Comparison of ENCODE assay signal across 9 cellular contexts in the genomic region with DNA sequence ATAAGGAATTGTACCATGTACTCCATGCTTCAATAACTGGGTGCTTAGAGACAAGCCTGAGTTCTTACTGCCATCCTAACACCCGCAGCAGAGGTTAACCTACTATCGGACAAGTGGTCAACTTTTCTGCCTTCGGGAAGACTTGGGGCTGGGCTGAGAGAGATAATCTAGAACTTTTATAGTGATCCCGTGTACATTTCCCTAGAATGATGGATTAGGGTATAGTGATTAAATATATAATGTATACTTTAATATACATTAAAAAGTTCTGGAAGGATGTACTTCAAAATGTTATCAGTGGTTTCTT. TPM values are rescaled to one million over a fixed set of nuclear protein-coding genes. Genes with fewer than 3 reads are reported as not detected.
DNase-seq lines count a peak whose midpoint lies in the region; ATAC-seq, FAIRE-seq and TF ChIP-seq lines count a peak whose summit lies in the region.
"Had no signal": no experiment of that assay in that cellular context is flagged by ENCODE, and none has a peak within 500 bp of the region (broad histone marks: within the 10 kb centered on the region; RNA-seq: fewer than 3 reads in every experiment).

No MANE protein-coding gene starts in this region.

- TF ChIP-seq CTCF in AG04450 (IDR thresholded peaks at IDR 0.05; ENCODE audit: low read depth, low read length) (no peak), bronchial epithelial cell (IDR thresholded peaks at IDR 0.05; ENCODE audit: insufficient read depth, low read length, severe bottlenecking) (no peak)

- DNase-seq in AG04450 (ENCODE audit: low read depth, low spot score) (no peak), bronchial epithelial cell (ENCODE audit: low read depth) (no peak), erythroblast (lab: John Stamatoyannopoulos, UW) (no peak)

- H3K9me3 ChIP-seq in AG04450 (ENCODE audit: control insufficient read depth, insufficient read depth, low read length) (peaks cover 4% of the 10 kb centered on the region; the same call in 1 of the 2 replicates), muscle layer of colon (ENCODE audit: low read length) (no peaks in the 10 kb centered on the region)

- peak overlapping the region; percentile 63 for H3K4me3 ChIP-seq in AG04450 (ENCODE audit: low read depth, low read length)
- H3K4me3 ChIP-seq in bronchial epithelial cell (ENCODE audit: low read depth, low read length): peak overlapping the region; percentile 44
- H3K4me3 ChIP-seq in muscle layer of colon (ENCODE audit: low read depth in 1 of 2, low read length in 2 of 2): peak overlapping the region; percentile 38 to 68

- ATAC-seq in HG03159 (IDR thresholded peaks at IDR 0.05; ENCODE audit: unreplicated experiment): peak; percentile 8
- no peak for ATAC-seq in HG02970 (IDR thresholded peaks at IDR 0.05; ENCODE audit: low FRiP score, unreplicated experiment)
- no peak for ATAC-seq in GM21786 (IDR thresholded peaks at IDR 0.05; ENCODE audit: unreplicated experiment)
- no peak for ATAC-seq in GM18861 (IDR thresholded peaks at IDR 0.05; ENCODE audit: unreplicated experiment)

- no peaks in the 10 kb centered on the region for H3K27me3 ChIP-seq in AG04450 (ENCODE audit: control insufficient read depth, insufficient read depth, low read length)
- H3K27me3 ChIP-seq in bronchial epithelial cell (ENCODE audit: control insufficient read depth, insufficient read depth, low read length): no peaks in the 10 kb centered on the region
- no peaks in the 10 kb centered on the region for H3K27me3 ChIP-seq in muscle layer of colon (ENCODE audit: control insufficient read depth in 1 of 2, insufficient read depth in 2 of 2, low read length in 2 of 2)

- H3K27ac ChIP-seq in AG04450 (ENCODE audit: low read depth, low read length) (peak overlapping the region; percentile 93), muscle layer of colon (ENCODE audit: low read depth, low read length) (peak overlapping the region; percentile 93)

- POLR2A ChIA-PET in AG04450 (lab: Yijun Ruan, JAX): interaction anchor here (0.7 to 1.7 kb wide), 3 partner anchors 11 to 14 kb away, joined by 3 to 7 read pairs (median 5); partner anchors contain the start of gene HNRNPF

- H3K4me1 ChIP-seq in muscle layer of colon (ENCODE audit: insufficient read depth, low read length): peaks cover 12% of the 10 kb centered on the region

- no peak for FAIRE-seq in bronchial epithelial cell (lab: Jason Lieb, UNC)

- H3K9ac ChIP-seq in muscle layer of colon (ENCODE audit: low read length): peak overlapping the region; percentile 84

- H3K36me3 ChIP-seq in bronchial epithelial cell (ENCODE audit: control insufficient read depth, insufficient read depth, low read length) (no peaks in the 10 kb centered on the region), muscle layer of colon (ENCODE audit: insufficient read depth, low read length) (no peaks in the 10 kb centered on the region)

- CTCF ChIA-PET in AG04450 (lab: Charles Lee): no interaction called here

- no peak for TF ChIP-seq POLR2A in erythroblast (IDR thresholded peaks at IDR 0.05; ENCODE audit: low read length)

RNA-seq across cellular contexts. Expression of gene HNRNPF, which starts 12.2 kb away (rescaled TPM):
- polyA plus RNA-seq in AG04450 (2011; rRNA removed): 160 and 178 TPM in 2 replicates
- polyA minus RNA-seq in AG04450 (2011; rRNA and poly(A)+ RNA removed): 191 and 197 TPM in 2 replicates
- 307 and 351 TPM in 2 replicates for total RNA-seq in bronchial epithelial cell

RNA-seq across cellular contexts. Expression of gene ZNF487, which starts 15.8 kb away (rescaled TPM):
- 3.2 and 4.4 TPM in 2 replicates for polyA plus RNA-seq in AG04450 (2011; rRNA removed)
- 1.4 and 2.8 TPM in 2 replicates for polyA minus RNA-seq in AG04450 (2011; rRNA and poly(A)+ RNA removed)
- 2.1 and 3.2 TPM in 2 replicates for total RNA-seq in bronchial epithelial cell

RNA-seq across cellular contexts. Expression of gene FXYD4, which starts 49.7 kb away (rescaled TPM):
- not detected in 2 replicates for polyA plus RNA-seq in AG04450 (2011; rRNA removed)
- not detected in 2 replicates for polyA minus RNA-seq in AG04450 (2011; rRNA and poly(A)+ RNA removed)
- not detected in 2 replicates for total RNA-seq in bronchial epithelial cell
- total RNA-seq: renal cortical epithelial cell had no signal
